ENCODE assay signal across 12 cellular contexts in genomic region chr2:159157361-159158045, GRCh38.
DNase-seq lines count a peak whose midpoint lies in the region; ATAC-seq, FAIRE-seq and TF ChIP-seq lines count a peak whose summit lies in the region.
"Had no signal": no experiment of that assay in that cellular context is flagged by ENCODE, and none has a peak within 500 bp of the region (broad histone marks: within the 10 kb centered on the region; RNA-seq: fewer than 3 reads in every experiment).

No MANE protein-coding gene starts in this region.

- peaks cover 5% of the 10 kb centered on the region for H3K79me2 ChIP-seq in hepatocyte

- no peak for FAIRE-seq in HTR-8/SVneo (lab: Jason Lieb, UNC)
- FAIRE-seq: G401.6 had no signal

- H3K36me3 ChIP-seq in BLaER1 treated with 17β-estradiol and CSF1 and Interleukin-3, amounts not matched to agents 10 nM and 100 nM, result no peaks in the 10 kb centered on the region
- H3K36me3 ChIP-seq in left lung, result no peaks in the 10 kb centered on the region
- H3K36me3 ChIP-seq in hepatocyte (replicated peaks; ENCODE audit: insufficient read depth, low read depth), result no peaks in the 10 kb centered on the region

- 61% methylated on average over 9 of the region's 9 CpGs for WGBS in hepatocyte (ENCODE audit: low lambda C conversion rate, missing lambda C conversion rate)

- H3K9ac ChIP-seq in BLaER1 treated with 17β-estradiol and CSF1 and Interleukin-3, amounts not matched to agents 10 nM and 100 nM, result no peak overlapping the region

- peak overlapping the region in 3 of 11 experiments; percentile 4 to 19 (median 12); a peak in 2 of 22 replicates for H3K27ac ChIP-seq in BLaER1 treated with 17β-estradiol and CSF1 and Interleukin-3, amounts not matched to agents 10 nM and 100 nM
- H3K27ac ChIP-seq in RWPE1 (peak overlapping the region; percentile 82), left lung (peak overlapping the region; percentile 26 to 48), hepatocyte (no peak overlapping the region)

- no peaks in the 10 kb centered on the region for H3K9me3 ChIP-seq in BLaER1 treated with 17β-estradiol and CSF1 and Interleukin-3, amounts not matched to agents 10 nM and 100 nM (replicated peaks in 1 of 11)
- H3K9me3 ChIP-seq in left lung (no peaks in the 10 kb centered on the region), hepatocyte (ENCODE audit: low read depth) (no peaks in the 10 kb centered on the region)

- TF ChIP-seq CTCF in RWPE1 (conservative IDR thresholded peaks at IDR 0.05; ENCODE audit: low read depth) (no peak), left lung (IDR thresholded peaks at IDR 0.05) (no peak), hepatocyte (IDR thresholded peaks at IDR 0.05; ENCODE audit: poor library complexity) (no peak)

- CTCF ChIA-PET in RWPE1 (lab: Yijun Ruan, JAX), result interaction anchor here (0.6 to 1.0 kb wide), 4 partner anchors 44 to 699 kb away, joined by 3 to 5 read pairs (median 4); no protein-coding TSS in a partner anchor

- H3K27me3 ChIP-seq in BLaER1 treated with 17β-estradiol and CSF1 and Interleukin-3, amounts not matched to agents 10 nM and 100 nM, result no peaks in the 10 kb centered on the region
- H3K27me3 ChIP-seq in left lung (no peaks in the 10 kb centered on the region), hepatocyte (no peaks in the 10 kb centered on the region)

- peaks cover 25 to 94% (median 81%) of the 10 kb centered on the region in 10 experiments for H3K4me1 ChIP-seq in BLaER1 treated with 17β-estradiol and CSF1 and Interleukin-3, amounts not matched to agents 10 nM and 100 nM
- H3K4me1 ChIP-seq in left lung (peaks cover 29 to 50% of the 10 kb centered on the region in 2 donors), hepatocyte (ENCODE audit: insufficient read depth) (peaks cover 37% of the 10 kb centered on the region)

- H4K20me1 ChIP-seq in BLaER1 treated with 17β-estradiol and CSF1 and Interleukin-3, amounts not matched to agents 10 nM and 100 nM, result no peaks in the 10 kb centered on the region
- no peaks in the 10 kb centered on the region for H4K20me1 ChIP-seq in hepatocyte (ENCODE audit: insufficient read depth, poor library complexity, severe bottlenecking)

- peak; percentile 49 for ATAC-seq in GM21367 (IDR thresholded peaks at IDR 0.05; ENCODE audit: unreplicated experiment)
- no peak for ATAC-seq in left lung
- ATAC-seq in HG03095 (IDR thresholded peaks at IDR 0.05; ENCODE audit: unreplicated experiment), result no peak
- ATAC-seq in GM18520 (IDR thresholded peaks at IDR 0.05; ENCODE audit: unreplicated experiment), result no peak

- POLR2A ChIA-PET in RWPE1 (lab: Yijun Ruan, JAX; ENCODE audit: low non-redundant PET), result no interaction called here

- no peak overlapping the region for H2AFZ ChIP-seq in hepatocyte

- no peaks in the 10 kb centered on the region for H3K9me2 ChIP-seq in hepatocyte (replicated peaks; ENCODE audit: insufficient read depth)

- DNase-seq in RWPE1 (ENCODE audit: low spot score) (peak; percentile 59), left lung (no peak), HTR-8/SVneo (ENCODE audit: insufficient read length, low spot score) (no peak), hepatocyte (ENCODE audit: low spot score) (no peak)
- DNase-seq: activated CD8-positive, alpha-beta memory T cell treated with anti-CD3 and anti-CD28 coated beads, Interleukin-2, amount 50 U/mL, for 48 hours; NCI-H1694 treated with DMSO at 0.1 percent for 48 hours; T-helper 2 cell had no signal

- no peak overlapping the region; a peak in 1 of 20 replicates for H3K4me3 ChIP-seq in BLaER1 treated with 17β-estradiol and CSF1 and Interleukin-3, amounts not matched to agents 10 nM and 100 nM
- H3K4me3 ChIP-seq in left lung (no peak overlapping the region), hepatocyte (no peak overlapping the region)

- intact Hi-C loops in left lung (cut with DNase I), result no loop called here

- peak overlapping the region; percentile 58 to 85 (median 70) for H3K4me2 ChIP-seq in BLaER1 treated with 17β-estradiol and CSF1 and Interleukin-3, amounts not matched to agents 10 nM and 100 nM
- no peak overlapping the region for H3K4me2 ChIP-seq in hepatocyte
